25 cellular contexts compared by ENCODE assay signal in the genomic region with DNA sequence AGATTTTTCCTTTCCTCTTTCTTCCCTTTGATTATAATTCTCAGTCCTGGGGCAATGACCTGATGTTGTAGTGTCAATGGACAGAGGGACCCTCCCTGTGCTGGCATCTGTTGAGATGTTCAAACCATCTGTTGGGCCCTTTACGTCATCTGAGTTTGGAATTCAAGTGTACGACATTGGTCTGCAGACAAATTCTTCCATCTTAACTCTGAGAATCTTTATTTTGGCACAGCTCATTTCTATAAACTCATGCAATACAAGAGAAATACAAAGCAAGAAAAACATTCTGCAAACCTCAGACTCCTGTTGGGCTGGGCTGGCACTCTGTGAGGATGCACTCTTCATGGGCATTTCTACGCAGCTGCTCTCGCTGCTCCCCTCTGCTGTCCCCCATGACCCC.
"Had no signal": no experiment of that assay in that cellular context is flagged by ENCODE, and none has a peak within 500 bp of the region (broad histone marks: within the 10 kb centered on the region; RNA-seq: fewer than 3 reads in every experiment).

No MANE protein-coding gene starts in this region.

- H3K27me3 ChIP-seq: foreskin keratinocyte, gastroesophageal sphincter, heart left ventricle, hepatocyte, neutrophil, ovary, suprapubic skin had no signal

- ATAC-seq: foreskin keratinocyte; gastroesophageal sphincter; heart left ventricle; left lobe of liver; mucosa of descending colon; natural killer cell treated with Interleukin-12 subunit alpha and Interleukin-12 subunit beta and Interleukin-15 and Interleukin-18, amount 100 ng/mL, for 72 hours; psoas muscle; right cardiac atrium; stimulated activated naive CD8-positive, alpha-beta T cell treated with anti-CD3 and anti-CD28 coated beads, Interleukin-15, amount 100 ng/mL, for 72 hours had no signal

- H2AFZ ChIP-seq: hepatocyte had no signal

- DNase-seq: foreskin keratinocyte; heart left ventricle; kidney; mesenchymal stem cell; mucosa of descending colon; naive B cell; ovary; posterior cingulate gyrus; psoas muscle; right cardiac atrium; small intestine; stimulated activated CD4-positive, alpha-beta T cell treated with anti-CD3 and anti-CD28 coated beads, Interleukin-15, amount 100 ng/mL, for 24 hours; stimulated activated CD4-positive, alpha-beta T cell treated with anti-CD3 and anti-CD28 coated beads, Interleukin-4, amount 100 ng/mL, for 1 hour; stimulated activated CD8-positive, alpha-beta memory T cell treated with anti-CD3 and anti-CD28 coated beads, Interleukin-4, amount 100 ng/mL, for 48 hours; stimulated activated naive CD4-positive, alpha-beta T cell; stimulated activated naive CD8-positive, alpha-beta T cell treated with anti-CD3 and anti-CD28 coated beads, Interleukin-15, amount 100 ng/mL, for 72 hours; trophoblast cell had no signal

- H3K4me1 ChIP-seq: foreskin keratinocyte, gastroesophageal sphincter, heart left ventricle, psoas muscle, suprapubic skin had no signal

- H3K4me3 ChIP-seq: coronary artery, gastroesophageal sphincter, heart left ventricle, hepatocyte, lung, mucosa of descending colon, ovary, psoas muscle, suprapubic skin had no signal

- H3K36me3 ChIP-seq: gastroesophageal sphincter, heart left ventricle, neutrophil, ovary, suprapubic skin had no signal

- H3K9me3 ChIP-seq: neutrophil, ovary, psoas muscle had no signal

- H3K27ac ChIP-seq: coronary artery, foreskin keratinocyte, gastroesophageal sphincter, heart left ventricle, hepatocyte, neutrophil, ovary, psoas muscle, suprapubic skin had no signal

- H3K4me2 ChIP-seq: hepatocyte had no signal

- H3K79me2 ChIP-seq: hepatocyte had no signal
